In the genomic region with DNA sequence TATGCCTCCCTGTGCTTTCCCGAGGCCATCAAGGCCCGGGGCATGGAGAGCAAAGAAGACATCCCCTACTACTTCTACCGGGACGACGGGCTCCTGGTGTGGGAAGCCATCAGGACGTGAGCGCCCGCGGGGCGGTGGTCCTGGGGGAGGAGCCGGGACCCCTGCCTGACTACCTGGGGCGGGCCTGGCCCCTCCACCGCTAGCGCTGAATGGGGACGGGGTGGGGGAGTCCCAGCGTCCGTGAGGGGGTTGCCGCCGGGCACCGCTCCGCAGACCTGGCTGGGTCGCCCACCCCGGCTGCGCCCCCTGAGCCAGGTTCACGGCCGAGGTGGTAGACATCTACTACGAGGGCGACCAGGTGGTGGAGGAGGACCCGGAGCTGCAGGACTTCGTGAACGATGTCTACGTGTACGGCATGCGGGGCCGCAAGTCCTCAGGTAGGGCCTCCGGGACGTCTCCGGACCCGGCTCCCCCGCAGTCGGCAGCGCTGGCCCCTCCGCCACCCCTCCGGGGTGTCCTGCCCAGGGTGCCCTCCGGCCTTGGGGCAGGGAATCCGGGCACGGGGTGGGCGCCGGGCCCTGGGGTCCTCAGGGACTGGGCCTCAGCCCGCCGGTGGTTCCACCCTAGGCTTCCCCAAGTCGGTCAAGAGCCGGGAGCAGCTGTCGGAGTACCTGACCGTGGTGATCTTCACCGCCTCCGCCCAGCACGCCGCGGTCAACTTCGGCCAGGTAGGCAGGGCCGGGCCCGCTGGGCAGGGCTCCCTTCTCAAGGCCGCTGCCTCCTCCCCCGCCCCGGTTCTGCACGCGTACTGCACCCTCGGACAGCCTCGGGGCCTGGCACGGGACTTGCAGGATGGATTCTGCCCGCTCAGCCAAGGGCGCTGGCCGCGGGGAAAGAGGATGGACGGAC, we compare ENCODE assay signal across 1 cellular context.
TF ChIP-seq lines count a peak whose summit lies in the region.

No MANE protein-coding gene starts in this region.

TF ChIP-seq in HepG2, 621 proteins besides CTCF, POLR2A, EP300 and RAD21 (continued from another document):
- TF ChIP-seq, protein P1, sequence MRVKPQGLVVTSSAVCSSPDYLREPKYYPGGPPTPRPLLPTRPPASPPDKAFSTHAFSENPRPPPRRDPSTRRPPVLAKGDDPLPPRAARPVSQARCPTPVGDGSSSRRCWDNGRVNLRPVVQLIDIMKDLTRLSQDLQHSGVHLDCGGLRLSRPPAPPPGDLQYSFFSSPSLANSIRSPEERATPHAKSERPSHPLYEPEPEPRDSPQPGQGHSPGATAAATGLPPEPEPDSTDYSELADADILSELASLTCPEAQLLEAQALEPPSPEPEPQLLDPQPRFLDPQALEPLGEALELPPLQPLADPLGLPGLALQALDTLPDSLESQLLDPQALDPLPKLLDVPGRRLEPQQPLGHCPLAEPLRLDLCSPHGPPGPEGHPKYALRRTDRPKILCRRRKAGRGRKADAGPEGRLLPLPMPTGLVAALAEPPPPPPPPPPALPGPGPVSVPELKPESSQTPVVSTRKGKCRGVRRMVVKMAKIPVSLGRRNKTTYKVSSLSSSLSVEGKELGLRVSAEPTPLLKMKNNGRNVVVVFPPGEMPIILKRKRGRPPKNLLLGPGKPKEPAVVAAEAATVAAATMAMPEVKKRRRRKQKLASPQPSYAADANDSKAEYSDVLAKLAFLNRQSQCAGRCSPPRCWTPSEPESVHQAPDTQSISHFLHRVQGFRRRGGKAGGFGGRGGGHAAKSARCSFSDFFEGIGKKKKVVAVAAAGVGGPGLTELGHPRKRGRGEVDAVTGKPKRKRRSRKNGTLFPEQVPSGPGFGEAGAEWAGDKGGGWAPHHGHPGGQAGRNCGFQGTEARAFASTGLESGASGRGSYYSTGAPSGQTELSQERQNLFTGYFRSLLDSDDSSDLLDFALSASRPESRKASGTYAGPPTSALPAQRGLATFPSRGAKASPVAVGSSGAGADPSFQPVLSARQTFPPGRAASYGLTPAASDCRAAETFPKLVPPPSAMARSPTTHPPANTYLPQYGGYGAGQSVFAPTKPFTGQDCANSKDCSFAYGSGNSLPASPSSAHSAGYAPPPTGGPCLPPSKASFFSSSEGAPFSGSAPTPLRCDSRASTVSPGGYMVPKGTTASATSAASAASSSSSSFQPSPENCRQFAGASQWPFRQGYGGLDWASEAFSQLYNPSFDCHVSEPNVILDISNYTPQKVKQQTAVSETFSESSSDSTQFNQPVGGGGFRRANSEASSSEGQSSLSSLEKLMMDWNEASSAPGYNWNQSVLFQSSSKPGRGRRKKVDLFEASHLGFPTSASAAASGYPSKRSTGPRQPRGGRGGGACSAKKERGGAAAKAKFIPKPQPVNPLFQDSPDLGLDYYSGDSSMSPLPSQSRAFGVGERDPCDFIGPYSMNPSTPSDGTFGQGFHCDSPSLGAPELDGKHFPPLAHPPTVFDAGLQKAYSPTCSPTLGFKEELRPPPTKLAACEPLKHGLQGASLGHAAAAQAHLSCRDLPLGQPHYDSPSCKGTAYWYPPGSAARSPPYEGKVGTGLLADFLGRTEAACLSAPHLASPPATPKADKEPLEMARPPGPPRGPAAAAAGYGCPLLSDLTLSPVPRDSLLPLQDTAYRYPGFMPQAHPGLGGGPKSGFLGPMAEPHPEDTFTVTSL (CRISPR knock-in tag; IDR thresholded peaks at IDR 0.05; ENCODE audit: borderline replicate concordance): no peak
